In the genomic region with DNA sequence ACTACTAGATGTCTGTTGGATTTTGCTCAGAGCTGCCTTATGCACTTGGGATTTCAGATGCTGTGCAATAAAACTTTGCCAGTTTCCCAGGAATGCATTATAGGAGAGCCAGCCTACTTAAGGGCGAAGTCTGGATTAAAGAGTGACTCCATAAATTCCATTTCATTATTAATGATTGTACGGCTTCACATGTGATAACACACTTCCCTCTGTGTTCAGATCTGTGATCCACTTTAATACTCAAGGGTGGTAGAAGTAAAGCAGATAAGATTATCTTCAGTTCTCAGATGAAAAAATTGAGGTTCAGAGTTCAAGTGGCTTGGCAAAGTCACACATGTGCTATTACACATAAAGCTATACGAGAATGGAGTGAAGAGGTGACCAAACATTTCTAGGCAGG, we compare ENCODE assay signal across 34 cellular contexts.
"Had no signal": no experiment of that assay in that cellular context is flagged by ENCODE, and none has a peak within 500 bp of the region (broad histone marks: within the 10 kb centered on the region; RNA-seq: fewer than 3 reads in every experiment).

No MANE protein-coding gene starts in this region.

- ATAC-seq: activated naive CD4-positive, alpha-beta T cell treated with anti-CD3 and anti-CD28 coated beads, Interleukin-2, amount 50 U/mL, for 72 hours; activated naive CD8-positive, alpha-beta T cell treated with anti-CD3 and anti-CD28 coated beads, Interleukin-2, amount 50 U/mL, for 24 hours; activated T-cell treated with anti-CD3 and anti-CD28 coated beads, Interleukin-2, amount 50 U/mL, for 4 hours; activated T-cell treated with anti-CD3 and anti-CD28 coated beads, Interleukin-2, amount 50 U/mL, for 72 hours; activated T-helper 17 cell treated with anti-CD3 and anti-CD28 coated beads, Interleukin-2, amount 50 U/mL, for 72 hours; body of pancreas had no signal

- H3K4me3 ChIP-seq: adrenal gland, ascending aorta, body of pancreas, breast epithelium, cardiac muscle cell had no signal

- DNase-seq: activated effector memory CD4-positive, alpha-beta T cell treated with anti-CD3 and anti-CD28 coated beads, Interleukin-2, amount 50 U/mL, for 16 hours; activated effector memory CD4-positive, alpha-beta T cell treated with Interleukin-2 at 50 U/mL for 16 hours; activated gamma-delta T cell; activated gamma-delta T cell treated with Interleukin-2 at 50 U/mL for 16 hours; activated naive CD4-positive, alpha-beta T cell; activated naive CD4-positive, alpha-beta T cell treated with anti-CD3 and anti-CD28 coated beads for 36 hours; activated naive CD4-positive, alpha-beta T cell treated with anti-CD3 and anti-CD28 coated beads, Interleukin-2, amount 10 ng/mL, durations not matched to agents 7 days and 5 days; activated naive CD4-positive, alpha-beta T cell treated with anti-CD3 and anti-CD28 coated beads, Interleukin-2, amount 50 U/mL, for 16 hours; activated naive CD4-positive, alpha-beta T cell treated with Interleukin-2 at 50 U/mL for 16 hours; activated naive CD8-positive, alpha-beta T cell treated with anti-CD3 and anti-CD28 coated beads for 36 hours; activated naive CD8-positive, alpha-beta T cell treated with anti-CD3 and anti-CD28 coated beads, Interleukin-2, amount 10 ng/mL, durations not matched to agents 7 days and 5 days; activated naive CD8-positive, alpha-beta T cell treated with anti-CD3 and anti-CD28 coated beads, Interleukin-2, amount 50 U/mL, for 24 hours; activated T-cell treated with anti-CD3 and anti-CD28 coated beads, Interleukin-2, amount 50 U/mL, for 1 hour; activated T-cell treated with anti-CD3 and anti-CD28 coated beads, Interleukin-2, amount 50 U/mL, for 24 hours; activated T-cell treated with anti-CD3 and anti-CD28 coated beads, Interleukin-2, amount 50 U/mL, for 4 hours; activated T-cell treated with anti-CD3 and anti-CD28 coated beads, Interleukin-2, amount 50 U/mL, for 48 hours; activated T-cell treated with anti-CD3 and anti-CD28 coated beads, Interleukin-2, amount 50 U/mL, for 72 hours; adrenal gland; amniotic stem cell; amygdala; anterior cingulate cortex; aorta; body of pancreas; brain microvascular endothelial cell; caudate nucleus; central memory CD4-positive, alpha-beta T cell; cerebellar nuclear complex had no signal

- H3K9me3 ChIP-seq: ascending aorta had no signal

- H3K36me3 ChIP-seq: adrenal gland, ascending aorta, breast epithelium, cardiac muscle cell had no signal

- H3K4me1 ChIP-seq: adrenal gland, ascending aorta, body of pancreas, breast epithelium had no signal

- H3K27ac ChIP-seq: adrenal gland, ascending aorta, body of pancreas, brain microvascular endothelial cell, breast epithelium, cardiac muscle cell had no signal

- H3K27me3 ChIP-seq: adrenal gland, ascending aorta, body of pancreas, brain microvascular endothelial cell, breast epithelium, cardiac muscle cell had no signal

- FAIRE-seq: astrocyte, bronchial epithelial cell had no signal
